6 cellular contexts compared by ENCODE assay signal in genomic region chr17:75130059-75130631, GRCh38. TPM values are rescaled to one million over a fixed set of nuclear protein-coding genes. Genes with fewer than 3 reads are reported as not detected.
DNase-seq lines count a peak whose midpoint lies in the region; ATAC-seq and TF ChIP-seq lines count a peak whose summit lies in the region.

No MANE protein-coding gene starts in this region.

- H3K9me3 ChIP-seq in heart right ventricle (no peaks in the 10 kb centered on the region), upper lobe of right lung (no peaks in the 10 kb centered on the region)

- H3K4me3 ChIP-seq in heart right ventricle: peak overlapping the region in 7 of 10 donors; percentile 60 to 92 (median 74)
- peak overlapping the region; percentile 90 for H3K4me3 ChIP-seq in upper lobe of right lung

- no peak for ATAC-seq in heart right ventricle
- ATAC-seq in foreskin keratinocyte: no peak
- no peak for ATAC-seq in upper lobe of right lung
- ATAC-seq in HG03469 (IDR thresholded peaks at IDR 0.05; ENCODE audit: unreplicated experiment): no peak

- no peak for TF ChIP-seq CTCF in heart right ventricle (IDR thresholded peaks at IDR 0.05)
- TF ChIP-seq CTCF in foreskin keratinocyte (conservative IDR thresholded peaks at IDR 0.05): no peak
- no peak for TF ChIP-seq CTCF in upper lobe of right lung (IDR thresholded peaks at IDR 0.05)

- H3K36me3 ChIP-seq in heart right ventricle: peaks cover 0 to 29% (median 0%) of the 10 kb centered on the region in 9 donors
- peaks cover 19% of the 10 kb centered on the region for H3K36me3 ChIP-seq in upper lobe of right lung

- peaks cover 0 to 29% (median 15%) of the 10 kb centered on the region in 9 donors for H3K4me1 ChIP-seq in heart right ventricle
- peaks cover under 1% of the 10 kb centered on the region for H3K4me1 ChIP-seq in foreskin keratinocyte
- H3K4me1 ChIP-seq in upper lobe of right lung: peaks cover 14% of the 10 kb centered on the region

- H3K27ac ChIP-seq in heart right ventricle (peak overlapping the region in 5 of 10 donors; percentile 82 to 95 (median 88)), foreskin keratinocyte (peak overlapping the region; percentile 71), upper lobe of right lung (peak overlapping the region; percentile 93)

- DNase-seq in heart right ventricle (no peak), cardiac septum (ENCODE audit: low spot score) (no peak), foreskin keratinocyte (no peak), upper lobe of right lung (no peak), NCI-H1105 treated with DMSO at 0.1 percent for 48 hours (lab: John Stamatoyannopoulos, UW) (no peak)

- H3K27me3 ChIP-seq in heart right ventricle: no peaks in the 10 kb centered on the region
- no peaks in the 10 kb centered on the region for H3K27me3 ChIP-seq in foreskin keratinocyte
- no peaks in the 10 kb centered on the region for H3K27me3 ChIP-seq in upper lobe of right lung

- WGBS in heart right ventricle, 2 donors: 76 to 80% methylated on average over 24 of the region's 24 CpGs

- intact Hi-C loops in heart right ventricle (cut with DNase I) (no loop called here), cardiac septum (cut with DNase I) (loop anchor here (2.0 kb wide), 1 partner anchor 69 kb away; no protein-coding TSS in a partner anchor), upper lobe of right lung (cut with DNase I) (no loop called here)

RNA-seq across cellular contexts. Expression of gene NT5C, which starts 1.4 kb away (rescaled TPM):
- total RNA-seq in heart right ventricle (10 to 100 TPM; 17.1 to 33.3 (median 21.6) TPM), cardiac septum (27.7 TPM), foreskin keratinocyte (76.5 and 76.8 TPM in 2 replicates), upper lobe of right lung (35.8 TPM)
- polyA plus RNA-seq in heart right ventricle (10 to 100 TPM; 50.0 to 71.7 TPM), foreskin keratinocyte (109 and 111 TPM in 2 replicates)

RNA-seq across cellular contexts. Expression of gene ARMC7, which starts 20.4 kb away (rescaled TPM):
- total RNA-seq in heart right ventricle (1 to 10 TPM; 4.7 to 7.9 (median 5.2) TPM), cardiac septum (8.0 TPM), foreskin keratinocyte (3.5 and 4.4 TPM in 2 replicates), upper lobe of right lung (18.0 TPM)
- polyA plus RNA-seq in heart right ventricle (1 to 10 TPM; 3.1 to 7.2 TPM), foreskin keratinocyte (5.8 and 6.5 TPM in 2 replicates)

RNA-seq across cellular contexts. Expression of gene JPT1, which starts 24.2 kb away (rescaled TPM):
- total RNA-seq in heart right ventricle (10 to 100 TPM in 8 of 10 donors, 1 to 10 TPM in 2; 6.7 to 30.0 (median 12.6) TPM), cardiac septum (15.2 TPM), foreskin keratinocyte (463 and 622 TPM in 2 replicates), upper lobe of right lung (47.8 TPM)
- polyA plus RNA-seq in heart right ventricle (10 to 100 TPM; 32.6 to 61.6 TPM), foreskin keratinocyte (705 and 905 TPM in 2 replicates)

RNA-seq across cellular contexts. Expression of gene SLC16A5, which starts 42.4 kb away (rescaled TPM):
- 10 to 100 TPM in 8 of 10 donors, 1 to 10 TPM in 2; 7.5 to 17.4 (median 11.9) TPM for total RNA-seq in heart right ventricle
- polyA plus RNA-seq in heart right ventricle: 10 to 100 TPM in 1 of 2 donors, 1 to 10 TPM in 1; 3.6 to 12.4 TPM
- 22.7 TPM for total RNA-seq in cardiac septum
- 3.2 and 3.4 TPM in 2 replicates for total RNA-seq in foreskin keratinocyte
- polyA plus RNA-seq in foreskin keratinocyte: 2.0 and 2.2 TPM in 2 replicates
- 40.5 TPM for total RNA-seq in upper lobe of right lung

RNA-seq across cellular contexts. Expression of gene SUMO2, which starts 52.6 kb away (rescaled TPM):
- total RNA-seq in heart right ventricle (100 to 1,000 TPM; 187 to 258 (median 218) TPM), cardiac septum (214 TPM), foreskin keratinocyte (284 and 299 TPM in 2 replicates), upper lobe of right lung (316 TPM)
- polyA plus RNA-seq in heart right ventricle (10 to 100 TPM; 47.9 to 57.1 TPM), foreskin keratinocyte (326 and 355 TPM in 2 replicates)
